In genomic region chr3:76551739-76552138, GRCh38 we compare ENCODE assay signal across 21 cellular contexts.
"Had no signal": no experiment of that assay in that cellular context is flagged by ENCODE, and none has a peak within 500 bp of the region (broad histone marks: within the 10 kb centered on the region; RNA-seq: fewer than 3 reads in every experiment).

No MANE protein-coding gene starts in this region.

- H3K36me3 ChIP-seq: right atrium auricular region, upper lobe of left lung had no signal

- FAIRE-seq: endothelial cell of umbilical vein, small intestine had no signal

- H3K9me3 Mint-ChIP-seq: activated CD4-positive, alpha-beta T cell treated with anti-CD3 and anti-CD28 coated beads, Interleukin-2, amount 10 ng/mL, durations not matched to agents 24 days and 14 days; activated naive CD8-positive, alpha-beta T cell treated with anti-CD3 and anti-CD28 coated beads for 36 hours had no signal

- ATAC-seq: left ventricle myocardium superior; natural killer cell; stimulated activated naive CD8-positive, alpha-beta T cell treated with anti-CD3 and anti-CD28 coated beads, Interleukin-15, amount 100 ng/mL, for 72 hours had no signal

- H3K27ac Mint-ChIP-seq: activated CD4-positive, alpha-beta T cell treated with anti-CD3 and anti-CD28 coated beads, Interleukin-2, amount 10 ng/mL, durations not matched to agents 24 days and 14 days; activated naive CD8-positive, alpha-beta T cell treated with anti-CD3 and anti-CD28 coated beads for 36 hours; brain; memory B cell; natural killer cell; progenitor cell of endocrine pancreas; stimulated activated naive CD8-positive, alpha-beta T cell treated with anti-CD3 and anti-CD28 coated beads, Interleukin-15, amount 100 ng/mL, for 72 hours; T-helper 2 cell treated with Interferon-gamma antibody and Interleukin-4, amounts not matched to agents 5 μg/mL and 100 μg/mL, for 36 hours had no signal

- DNase-seq: activated CD4-positive, alpha-beta T cell treated with anti-CD3 and anti-CD28 coated beads, Interleukin-2, amount 10 ng/mL, durations not matched to agents 24 days and 14 days; activated CD4-positive, CD25-positive, alpha-beta regulatory T cell; activated CD8-positive, alpha-beta memory T cell treated with anti-CD3 and anti-CD28 coated beads for 24 hours; activated naive CD8-positive, alpha-beta T cell treated with anti-CD3 and anti-CD28 coated beads for 36 hours; cortex of kidney; effector CD8-positive, alpha-beta T cell; foreskin fibroblast; glutamatergic neuron; left ventricle myocardium superior; natural killer cell; small intestine; stimulated activated CD4-positive, alpha-beta T cell treated with anti-CD3 and anti-CD28 coated beads, Interleukin-4, amount 100 ng/mL, for 24 hours; stimulated activated naive CD8-positive, alpha-beta T cell treated with anti-CD3 and anti-CD28 coated beads, Interleukin-15, amount 100 ng/mL, for 72 hours had no signal

- H3K27me3 Mint-ChIP-seq: activated CD4-positive, alpha-beta T cell treated with anti-CD3 and anti-CD28 coated beads, Interleukin-2, amount 10 ng/mL, durations not matched to agents 24 days and 14 days; activated naive CD8-positive, alpha-beta T cell treated with anti-CD3 and anti-CD28 coated beads for 36 hours; brain; central memory CD8-positive, alpha-beta T cell; memory B cell; progenitor cell of endocrine pancreas; stimulated activated naive CD8-positive, alpha-beta T cell treated with anti-CD3 and anti-CD28 coated beads, Interleukin-15, amount 100 ng/mL, for 72 hours had no signal

- H3K4me3 ChIP-seq: right atrium auricular region, upper lobe of left lung had no signal

- H3K9me3 ChIP-seq: right atrium auricular region, upper lobe of left lung had no signal

- H3K4me1 Mint-ChIP-seq: activated CD4-positive, alpha-beta T cell treated with anti-CD3 and anti-CD28 coated beads, Interleukin-2, amount 10 ng/mL, durations not matched to agents 24 days and 14 days; activated naive CD8-positive, alpha-beta T cell treated with anti-CD3 and anti-CD28 coated beads for 36 hours; central memory CD8-positive, alpha-beta T cell; memory B cell; natural killer cell; stimulated activated naive CD8-positive, alpha-beta T cell treated with anti-CD3 and anti-CD28 coated beads, Interleukin-15, amount 100 ng/mL, for 72 hours had no signal

- H3K36me3 Mint-ChIP-seq: activated naive CD8-positive, alpha-beta T cell treated with anti-CD3 and anti-CD28 coated beads for 36 hours; brain; memory B cell had no signal

- H3K4me1 ChIP-seq: right atrium auricular region, upper lobe of left lung had no signal

- H3K27ac ChIP-seq: right atrium auricular region, upper lobe of left lung had no signal

- H3K4me3 Mint-ChIP-seq: activated CD4-positive, alpha-beta T cell treated with anti-CD3 and anti-CD28 coated beads, Interleukin-2, amount 10 ng/mL, durations not matched to agents 24 days and 14 days; activated naive CD8-positive, alpha-beta T cell treated with anti-CD3 and anti-CD28 coated beads for 36 hours; brain; central memory CD8-positive, alpha-beta T cell; memory B cell; natural killer cell; stimulated activated naive CD8-positive, alpha-beta T cell treated with anti-CD3 and anti-CD28 coated beads, Interleukin-15, amount 100 ng/mL, for 72 hours; T-helper 2 cell treated with Interferon-gamma antibody and Interleukin-4, amounts not matched to agents 5 μg/mL and 100 μg/mL, for 36 hours had no signal
